ENCODE assay signal across 28 cellular contexts in the genomic region with DNA sequence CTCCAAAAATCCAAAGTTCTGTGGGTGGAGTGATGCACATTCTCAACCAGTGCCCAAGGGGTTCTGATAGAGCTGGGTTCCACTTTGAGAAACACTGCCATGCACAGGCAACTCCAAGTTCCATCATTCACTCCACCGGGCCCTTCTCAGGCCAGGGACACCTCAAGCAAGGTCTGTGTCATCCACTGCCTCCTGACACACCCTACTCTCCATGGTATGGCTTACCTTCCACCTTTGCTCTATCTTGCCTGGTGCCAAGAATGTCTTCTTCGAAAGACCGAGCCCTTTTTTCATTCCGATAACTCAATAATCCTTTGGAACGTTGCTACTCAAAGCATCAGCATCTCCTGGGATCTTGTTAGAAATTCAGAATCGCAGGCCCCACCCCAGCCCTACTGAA.
"Had no signal": no experiment of that assay in that cellular context is flagged by ENCODE, and none has a peak within 500 bp of the region (broad histone marks: within the 10 kb centered on the region; RNA-seq: fewer than 3 reads in every experiment).

No MANE protein-coding gene starts in this region.

- H3K27ac ChIP-seq: breast epithelium, esophagus muscularis mucosa, foreskin keratinocyte, heart left ventricle, ovary, prostate gland, skin epidermis, suprapubic skin, tibial artery, VCaP had no signal

- H3K4me3 ChIP-seq: breast epithelium, esophagus muscularis mucosa, heart left ventricle, ovary, prostate gland, skin epidermis, suprapubic skin, tibial artery had no signal

- H3K4me1 ChIP-seq: foreskin keratinocyte had no signal

- H3K9me3 ChIP-seq: breast epithelium, ovary, prostate gland, suprapubic skin, tibial artery had no signal

- H3K27me3 ChIP-seq: breast epithelium, esophagus muscularis mucosa, foreskin keratinocyte, heart left ventricle, ovary, suprapubic skin, tibial artery had no signal

- H3K36me3 ChIP-seq: breast epithelium, esophagus muscularis mucosa, heart left ventricle, ovary, prostate gland, suprapubic skin, tibial artery had no signal

- H3K4me3 Mint-ChIP-seq: activated naive CD4-positive, alpha-beta T cell treated with anti-CD3 and anti-CD28 coated beads, Interleukin-2, amount 50 U/mL, for 24 hours; activated T-cell treated with anti-CD3 and anti-CD28 coated beads, Interleukin-2, amount 50 U/mL, for 24 hours; dendritic cell treated with granulocyte-macrophage colony-stimulating factor and Interleukin-4, amounts not matched to agents 40 ng/mL and 50 ng/mL, for 4 days; endodermal cell had no signal

- H3K27ac Mint-ChIP-seq: activated naive CD4-positive, alpha-beta T cell treated with anti-CD3 and anti-CD28 coated beads, Interleukin-2, amount 50 U/mL, for 24 hours; activated T-cell treated with anti-CD3 and anti-CD28 coated beads, Interleukin-2, amount 50 U/mL, for 24 hours; endodermal cell had no signal

- DNase-seq: activated CD4-positive, alpha-beta T cell treated with anti-CD3 and anti-CD28 coated beads for 48 hours; activated CD4-positive, alpha-beta T cell treated with anti-CD3 and anti-CD28 coated beads, Interleukin-2, amount 50 U/mL, for 48 hours; activated CD8-positive, alpha-beta memory T cell treated with anti-CD3 and anti-CD28 coated beads, Interleukin-2, amount 50 U/mL, for 48 hours; activated gamma-delta T cell; activated T-cell treated with anti-CD3 and anti-CD28 coated beads, Interleukin-2, amount 50 U/mL, for 24 hours; central memory CD4-positive, alpha-beta T cell; endodermal cell; foreskin keratinocyte; heart left ventricle; hypothalamus; immature natural killer cell; ovary; retina; stimulated activated CD4-positive, alpha-beta T cell treated with anti-CD3 and anti-CD28 coated beads, Interleukin-15, amount 100 ng/mL, for 24 hours; stimulated activated CD4-positive, alpha-beta T cell treated with anti-CD3 and anti-CD28 coated beads, Interleukin-2, amount 100 ng/mL, for 24 hours; stimulated activated naive CD4-positive, alpha-beta T cell; T-helper 9 cell; tibial artery had no signal

- ATAC-seq: activated CD4-positive, CD25-positive, alpha-beta regulatory T cell treated with anti-CD3 and anti-CD28 coated beads, Interleukin-2, amount 50 U/mL, for 24 hours; foreskin keratinocyte; heart left ventricle; sciatic nerve had no signal

- H3K9me3 Mint-ChIP-seq: dendritic cell treated with granulocyte-macrophage colony-stimulating factor and Interleukin-4, amounts not matched to agents 40 ng/mL and 50 ng/mL, for 4 days; immature natural killer cell had no signal

- H3K27me3 Mint-ChIP-seq: activated naive CD4-positive, alpha-beta T cell treated with anti-CD3 and anti-CD28 coated beads, Interleukin-2, amount 50 U/mL, for 24 hours; activated T-cell treated with anti-CD3 and anti-CD28 coated beads, Interleukin-2, amount 50 U/mL, for 24 hours; dendritic cell treated with granulocyte-macrophage colony-stimulating factor and Interleukin-4, amounts not matched to agents 40 ng/mL and 50 ng/mL, for 4 days had no signal
